In the genomic region with DNA sequence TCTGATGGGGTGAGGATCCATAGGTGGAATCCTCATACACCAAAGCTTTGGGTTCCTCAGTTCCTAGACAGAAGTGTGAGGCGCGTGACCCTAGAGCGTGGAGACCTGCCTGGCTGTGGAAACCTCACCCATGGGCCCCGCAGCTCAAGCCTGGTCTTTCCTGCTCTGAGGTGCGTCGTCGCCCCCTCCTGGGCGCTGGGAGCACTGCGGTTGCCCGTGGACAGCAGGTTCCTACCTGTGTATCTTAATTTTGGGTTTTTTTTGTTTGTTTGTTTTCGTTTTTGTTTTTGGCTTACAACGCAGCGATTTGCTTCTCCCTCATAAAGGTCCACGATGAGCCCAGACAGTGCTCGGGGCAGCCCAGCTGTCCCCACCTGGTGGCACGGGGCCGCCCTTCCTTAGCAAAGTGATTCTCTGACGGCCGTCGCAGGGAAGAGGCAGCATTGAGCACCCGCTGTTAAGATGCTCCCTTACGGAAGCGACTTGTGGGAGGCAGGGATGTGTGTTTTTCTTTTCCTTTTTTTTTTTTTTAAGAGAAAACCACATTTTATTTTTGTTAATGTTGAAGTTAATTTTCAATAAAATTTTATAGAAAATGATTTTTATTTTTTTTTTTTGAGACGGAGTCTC, we compare ENCODE assay signal across 8 cellular contexts. TPM values are rescaled to one million over a fixed set of nuclear protein-coding genes. Genes with fewer than 3 reads are reported as not detected.
DNase-seq lines count a peak whose midpoint lies in the region; ATAC-seq, FAIRE-seq and TF ChIP-seq lines count a peak whose summit lies in the region.

No MANE protein-coding gene starts in this region.

- H3K4me3 ChIP-seq in bronchial epithelial cell (ENCODE audit: low read depth, low read length) (no peak overlapping the region), keratinocyte (ENCODE audit: control insufficient read depth in 2 of 3, extremely low read depth in 1 of 3, insufficient read depth in 2 of 3, low read depth in 1 of 3, low read length in 3 of 3) (peak overlapping the region in 1 of 3 experiments; percentile 11)

- no peaks in the 10 kb centered on the region for H3K27me3 Mint-ChIP-seq in activated B cell treated with CpG ODN at 0.5 μM for 24 hours

- TF ChIP-seq CTCF in activated B cell treated with CpG ODN at 0.5 μM for 24 hours (IDR thresholded peaks at IDR 0.05) = peak; percentile 54
- peak; percentile 97 for TF ChIP-seq CTCF in bronchial epithelial cell (IDR thresholded peaks at IDR 0.05; ENCODE audit: insufficient read depth, low read length, severe bottlenecking)
- peak; percentile 89 to 97 (median 97) for TF ChIP-seq CTCF in keratinocyte (optimal IDR thresholded peaks at IDR 0.05 in 1 of 3, IDR thresholded peaks at IDR 0.05 in 1 of 3, conservative IDR thresholded peaks at IDR 0.05 in 1 of 3; ENCODE audit: extremely low read depth in 1 of 3, insufficient read depth in 2 of 3, low read length in 3 of 3)

- peaks cover 33% of the 10 kb centered on the region for H3K36me3 Mint-ChIP-seq in activated B cell treated with CpG ODN at 0.5 μM for 24 hours (ENCODE audit: low read depth)

- no peaks in the 10 kb centered on the region for H3K4me1 ChIP-seq in keratinocyte (ENCODE audit: control insufficient read depth, extremely low read depth, insufficient read depth, low read length)

- peaks cover 9% of the 10 kb centered on the region for H3K4me1 Mint-ChIP-seq in activated B cell treated with CpG ODN at 0.5 μM for 24 hours

- dilution Hi-C loops in keratinocyte (cut with MboI; ENCODE audit: extremely low pct_ligation_motif_present, low sequenced_read_pairs) = no loop called here

- no peaks in the 10 kb centered on the region for H4K20me1 ChIP-seq in keratinocyte (ENCODE audit: control insufficient read depth, extremely low read depth, insufficient read depth, low read length)

- FAIRE-seq in GM19239 (lab: Jason Lieb, UNC) (peak; percentile 70), bronchial epithelial cell (lab: Jason Lieb, UNC) (peak; percentile 47), keratinocyte (lab: Jason Lieb, UNC) (no peak)

- H3K4me3 Mint-ChIP-seq in activated B cell treated with CpG ODN at 0.5 μM for 24 hours = no peak overlapping the region

- intact Hi-C loops in activated B cell treated with CpG ODN at 0.5 μM for 24 hours (cut with micrococcal nuclease) = loop anchor here (1.0 kb wide), 3 partner anchors 36 to 186 kb away; a partner anchor contains a TSS

- no peak overlapping the region for H3K9ac ChIP-seq in keratinocyte (ENCODE audit: control insufficient read depth, extremely low read depth, insufficient read depth, low read length)

- peak; percentile 82 for DNase-seq in AG08395 (ENCODE audit: low spot score)
- DNase-seq in GM19239 (ENCODE audit: insufficient read length, low spot score) = peak; percentile 94
- peak; percentile 11 for DNase-seq in NCI-H2029 treated with DMSO at 0.1 percent for 48 hours (lab: John Stamatoyannopoulos, UW)
- peak; percentile 76 for DNase-seq in activated B cell treated with CpG ODN at 0.5 μM for 24 hours
- DNase-seq in bronchial epithelial cell (ENCODE audit: low read depth) = peak; percentile 44
- DNase-seq in keratinocyte (ENCODE audit: low read depth, low spot score) = peak; percentile 17
- DNase-seq in stimulated activated CD4-positive, alpha-beta T cell treated with anti-CD3 and anti-CD28 coated beads, Interleukin-1b, Interleukin-23, amount 100 ng/mL, for 4 hours (ENCODE audit: low read depth in 2 of 2) = peak; percentile 78 to 81

- no peaks in the 10 kb centered on the region for H3K79me2 ChIP-seq in keratinocyte (ENCODE audit: control insufficient read depth, insufficient read depth, low read length)

- POLR2A ChIA-PET in activated B cell treated with CpG ODN at 0.5 μM for 24 hours (lab: Charles Lee) = interaction anchor here (0.7 kb wide), 2 partner anchors 187 to 347 kb away, joined by 3 to 10 read pairs; no protein-coding TSS in a partner anchor

- H3K4me2 ChIP-seq in keratinocyte (ENCODE audit: control insufficient read depth, extremely low read depth, insufficient read depth, low read depth, low read length) = peak overlapping the region; percentile 34

- CTCF ChIA-PET in activated B cell treated with CpG ODN at 0.5 μM for 24 hours (lab: Charles Lee) = interaction anchor here (0.6 to 2.7 kb wide), 15 partner anchors 11 to 246 kb away, joined by 3 to 34 read pairs (median 4); a partner anchor contains a TSS

- no peaks in the 10 kb centered on the region for H3K9me3 ChIP-seq in keratinocyte (ENCODE audit: control insufficient read depth, low read depth, low read length)

- ATAC-seq in activated B cell treated with CpG ODN at 0.5 μM for 24 hours (ENCODE audit: low read depth) (peak; percentile 98), HG02588 (IDR thresholded peaks at IDR 0.05; ENCODE audit: unreplicated experiment) (no peak)

- no peak overlapping the region for H3K27ac Mint-ChIP-seq in activated B cell treated with CpG ODN at 0.5 μM for 24 hours

- no peak overlapping the region for H2AFZ ChIP-seq in keratinocyte (ENCODE audit: control insufficient read depth, low read length)

- H3K27me3 ChIP-seq in bronchial epithelial cell (ENCODE audit: control insufficient read depth, insufficient read depth, low read length) (no peaks in the 10 kb centered on the region), keratinocyte (ENCODE audit: control insufficient read depth, extremely low read depth, insufficient read depth, low read length) (no peaks in the 10 kb centered on the region)

- no peak overlapping the region for H3K27ac ChIP-seq in keratinocyte (ENCODE audit: control insufficient read depth, insufficient read depth, low read length)

- no peaks in the 10 kb centered on the region for H3K9me3 Mint-ChIP-seq in activated B cell treated with CpG ODN at 0.5 μM for 24 hours

- peaks cover 6% of the 10 kb centered on the region for H3K36me3 ChIP-seq in bronchial epithelial cell (ENCODE audit: control insufficient read depth, insufficient read depth, low read length)
- H3K36me3 ChIP-seq in keratinocyte (ENCODE audit: control insufficient read depth in 2 of 2, extremely low read depth in 1 of 2, insufficient read depth in 2 of 2, low read length in 2 of 2) = peaks cover 3 to 10% of the 10 kb centered on the region in 2 experiments

- H3K9me1 ChIP-seq in keratinocyte (ENCODE audit: control insufficient read depth, extremely low read depth, insufficient read depth, low read length) = no peaks in the 10 kb centered on the region

RNA-seq across cellular contexts. Expression of a gene that starts 36.5 kb away (rescaled TPM):
- total RNA-seq in activated B cell treated with CpG ODN at 0.5 μM for 24 hours (77.8 and 96.0 TPM in 2 replicates), bronchial epithelial cell (16.8 and 21.6 TPM in 2 replicates)
- 17.5 to 22.0 TPM (median 21.6 TPM) in 3 replicates for polyA plus RNA-seq in keratinocyte
- 8.8 TPM for polyA plus RNA-seq in keratinocyte (2011; ENCODE audit: low read depth)
- 17.2 and 24.4 TPM in 2 replicates for polyA plus RNA-seq in keratinocyte (2011; cell fraction: cytosol; rRNA removed)
- polyA plus RNA-seq in keratinocyte (2011; cell fraction: nucleus; rRNA removed) = 42.3 and 45.2 TPM in 2 replicates
- 16.2 and 16.8 TPM in 2 replicates for polyA plus RNA-seq in keratinocyte (2012; ENCODE audit: low replicate concordance)
- polyA minus RNA-seq in keratinocyte = 28.2 to 46.0 TPM (median 29.8 TPM) in 3 replicates
- 10.7 TPM for polyA minus RNA-seq in keratinocyte (2011; cell fraction: cytosol; rRNA and poly(A)+ RNA removed)
- polyA minus RNA-seq in keratinocyte (2011; cell fraction: nucleus; rRNA and poly(A)+ RNA removed) = 27.9 and 55.5 TPM in 2 replicates

Comparison
In these comparisons a context has a peak if more than half of its experiments do, and no peak if none do; other contexts are left out.
1. DNase-seq: peak in every context shown above with its lines; median percentile 94 in GM19239; 82 in AG08395; 80 in stimulated activated CD4-positive, alpha-beta T cell treated with anti-CD3 and anti-CD28 coated beads, Interleukin-1b, Interleukin-23, amount 100 ng/mL, for 4 hours; 76 in activated B cell treated with CpG ODN at 0.5 μM for 24 hours; 44 in bronchial epithelial cell; 17 in keratinocyte; 11 in NCI-H2029 treated with DMSO at 0.1 percent for 48 hours.